In the genomic region with DNA sequence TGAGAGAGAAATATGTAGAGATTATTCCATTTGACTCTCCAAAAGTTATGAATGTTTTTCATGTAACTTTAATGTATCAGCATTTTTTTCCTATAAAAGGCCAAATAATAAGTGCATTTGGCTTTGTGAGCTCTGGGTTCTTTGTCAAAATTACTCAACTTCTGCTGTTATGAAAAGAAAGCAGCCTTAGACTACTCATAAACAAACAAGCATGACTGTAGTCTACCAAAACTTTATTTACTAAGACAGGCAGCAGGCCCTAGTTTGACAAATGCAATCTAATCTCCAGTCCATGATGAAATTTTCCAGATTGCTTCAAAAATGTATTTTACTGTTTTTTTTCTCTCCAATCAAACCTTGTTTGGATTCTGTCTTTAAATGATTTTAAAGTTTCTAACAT, we compare ENCODE assay signal across 21 cellular contexts. TPM values are rescaled to one million over a fixed set of nuclear protein-coding genes. Genes with fewer than 3 reads are reported as not detected.
DNase-seq lines count a peak whose midpoint lies in the region; TF ChIP-seq lines count a peak whose summit lies in the region.
"Had no signal": no experiment of that assay in that cellular context is flagged by ENCODE, and none has a peak within 500 bp of the region (broad histone marks: within the 10 kb centered on the region; RNA-seq: fewer than 3 reads in every experiment).

No MANE protein-coding gene starts in this region.

- CTCF ChIA-PET in A673 (lab: Charles Lee), result no interaction called here

- no peaks in the 10 kb centered on the region for H3K9me3 ChIP-seq in smooth muscle cell (replicated peaks; ENCODE audit: low read depth)
- H3K9me3 ChIP-seq in A673 (ENCODE audit: low read depth, low read length, poor library complexity, severe bottlenecking), result no peaks in the 10 kb centered on the region
- H3K9me3 ChIP-seq in SJCRH30 (replicated peaks), result no peaks in the 10 kb centered on the region
- H3K9me3 ChIP-seq: A549, Peyer's patch had no signal

- H3K36me3 ChIP-seq in smooth muscle cell (ENCODE audit: low read depth), result no peaks in the 10 kb centered on the region
- no peaks in the 10 kb centered on the region for H3K36me3 ChIP-seq in A673 (ENCODE audit: insufficient read depth, low read length, poor library complexity, severe bottlenecking)
- no peaks in the 10 kb centered on the region for H3K36me3 ChIP-seq in SJCRH30
- H3K36me3 ChIP-seq: Peyer's patch, SJSA1 had no signal

- peak overlapping the region; percentile 5 for H3K27ac ChIP-seq in smooth muscle cell (ENCODE audit: low read depth)
- no peak overlapping the region for H3K27ac ChIP-seq in A673 (ENCODE audit: low read depth, low read length, poor library complexity, severe bottlenecking)
- H3K27ac ChIP-seq in SJCRH30, result no peak overlapping the region
- H3K27ac ChIP-seq: A549, Peyer's patch, SJSA1 had no signal

- H3K4me1 ChIP-seq in smooth muscle cell (ENCODE audit: low read depth), result no peaks in the 10 kb centered on the region
- peaks cover 5% of the 10 kb centered on the region for H3K4me1 ChIP-seq in A673 (ENCODE audit: insufficient read depth, low read length, poor library complexity, severe bottlenecking)
- H3K4me1 ChIP-seq in SJCRH30, result no peaks in the 10 kb centered on the region
- H3K4me1 ChIP-seq: Peyer's patch had no signal

- intact Hi-C loops in A673 (cut with micrococcal nuclease; ENCODE audit: unreplicated experiment), result no loop called here

- no peak for TF ChIP-seq CTCF in choroid plexus epithelial cell (conservative IDR thresholded peaks at IDR 0.05; ENCODE audit: low read depth, low read length)
- TF ChIP-seq CTCF in fibroblast of the aortic adventitia (IDR thresholded peaks at IDR 0.05; ENCODE audit: insufficient read depth, low read length), result no peak
- TF ChIP-seq CTCF in smooth muscle cell (IDR thresholded peaks at IDR 0.05; ENCODE audit: borderline replicate concordance, insufficient read depth, poor library complexity, severe bottlenecking), result no peak
- no peak for TF ChIP-seq CTCF in A673 (conservative IDR thresholded peaks at IDR 0.05; ENCODE audit: low read depth, low read length)
- TF ChIP-seq CTCF in chondrocyte (IDR thresholded peaks at IDR 0.05), result no peak

- peaks cover 3% of the 10 kb centered on the region for H3K9me3 Mint-ChIP-seq in chondrocyte (ENCODE audit: low read depth)

- H3K27me3 Mint-ChIP-seq in chondrocyte (ENCODE audit: low read depth), result peaks cover 2% of the 10 kb centered on the region

- POLR2A ChIA-PET in A673 (lab: Charles Lee; ENCODE audit: low non-redundant PET), result no interaction called here

- H3F3A ChIP-seq in smooth muscle cell (ENCODE audit: low read depth), result peaks cover 3% of the 10 kb centered on the region

- BruUV-seq in A673 (replicated peaks; lab: Mats Ljungman, UMichigan), result no TSS peak

- H3K4me3 ChIP-seq in choroid plexus epithelial cell (ENCODE audit: low read depth, low read length), result no peak overlapping the region
- H3K4me3 ChIP-seq in fibroblast of the aortic adventitia (ENCODE audit: low read depth, low read length), result no peak overlapping the region
- H3K4me3 ChIP-seq in smooth muscle cell, result no peak overlapping the region
- H3K4me3 ChIP-seq in A673 (ENCODE audit: low read depth, low read length, poor library complexity, severe bottlenecking), result no peak overlapping the region
- H3K4me3 ChIP-seq in SJCRH30, result no peak overlapping the region
- H3K4me3 ChIP-seq: A549, Peyer's patch, SJSA1 had no signal

- no peak overlapping the region for H3K27ac Mint-ChIP-seq in chondrocyte (ENCODE audit: unreplicated experiment)
- H3K27ac Mint-ChIP-seq: CD4-positive, CD25-positive, alpha-beta regulatory T cell; IgD-negative memory B cell had no signal

- DNase-seq in SK-N-DZ (ENCODE audit: low spot score) (peak; percentile 27), choroid plexus epithelial cell (ENCODE audit: low read depth) (peak; percentile 35), fibroblast of the aortic adventitia (ENCODE audit: low read depth) (peak; percentile 8), smooth muscle cell (lab: John Stamatoyannopoulos, UW; ENCODE audit: unreplicated experiment) (no peak), A673 (ENCODE audit: low spot score) (no peak), SJCRH30 (no peak), chondrocyte (ENCODE audit: low spot score) (no peak)
- DNase-seq: CD4-positive, CD25-positive, alpha-beta regulatory T cell; EL; GF-D8; GOT3; Karpas-422; NCI-H1417; NCI-H1694 treated with DMSO at 0.1 percent for 48 hours; NCI-H2081 treated with DMSO at 0.1 percent for 48 hours; NCI-H2171 treated with DMSO at 0.1 percent for 48 hours; NCI-H526; Peyer's patch had no signal

- H3K36me3 Mint-ChIP-seq in chondrocyte (ENCODE audit: low read depth), result peaks cover 3% of the 10 kb centered on the region
- H3K36me3 Mint-ChIP-seq: CD4-positive, CD25-positive, alpha-beta regulatory T cell had no signal

- H3K27me3 ChIP-seq in smooth muscle cell (ENCODE audit: low read depth) (no peaks in the 10 kb centered on the region), A673 (replicated peaks; ENCODE audit: insufficient read depth, low read depth, low read length, poor library complexity) (no peaks in the 10 kb centered on the region), SJCRH30 (no peaks in the 10 kb centered on the region)
- H3K27me3 ChIP-seq: Peyer's patch, SJSA1 had no signal

- H3K4me3 Mint-ChIP-seq in chondrocyte (ENCODE audit: unreplicated experiment), result no peak overlapping the region
- H3K4me3 Mint-ChIP-seq: CD4-positive, CD25-positive, alpha-beta regulatory T cell; IgD-negative memory B cell had no signal

- no peak overlapping the region for H3K4me2 ChIP-seq in smooth muscle cell
- H3K4me2 ChIP-seq: A549 had no signal

- no peaks in the 10 kb centered on the region for H3K79me2 ChIP-seq in smooth muscle cell (ENCODE audit: low read depth)

- peak overlapping the region; percentile 55 for H2AFZ ChIP-seq in smooth muscle cell (ENCODE audit: low read depth)

- H3K4me1 Mint-ChIP-seq in chondrocyte (ENCODE audit: low read depth), result peaks cover 10% of the 10 kb centered on the region
- H3K4me1 Mint-ChIP-seq: CD4-positive, CD25-positive, alpha-beta regulatory T cell; IgD-negative memory B cell had no signal

- H3K9ac ChIP-seq in smooth muscle cell (ENCODE audit: low read depth), result no peak overlapping the region

- H4K20me1 ChIP-seq in smooth muscle cell (ENCODE audit: low read depth), result no peaks in the 10 kb centered on the region

RNA-seq across cellular contexts. Expression of gene MRPL32, which starts 46.3 kb away (rescaled TPM):
- 100 and 142 TPM in 2 replicates for polyA plus RNA-seq in SK-N-DZ (2014; cell fraction: cytosol; rRNA removed)
- 260 and 279 TPM in 2 replicates for polyA plus RNA-seq in SK-N-DZ (2014; cell fraction: nucleus; rRNA removed)
- total RNA-seq in fibroblast of the aortic adventitia (ENCODE audit: low replicate concordance) (28.4 and 53.1 TPM in 2 replicates), smooth muscle cell (76.7 and 82.1 TPM in 2 replicates), A673 (2021) (88.3 and 102 TPM in 2 replicates), chondrocyte (31.9 to 35.9 TPM (median 32.7 TPM) in 3 replicates)
- 59.7 and 69.8 TPM in 2 replicates for polyA plus RNA-seq in smooth muscle cell
- total RNA-seq in SJCRH30 (2014; rRNA removed; shearing (Covaris generic)), result 68.0 and 79.4 TPM in 2 replicates

RNA-seq across cellular contexts. Expression of gene PSMA2, which starts 46.5 kb away (rescaled TPM):
- 303 and 304 TPM in 2 replicates for polyA plus RNA-seq in SK-N-DZ (2014; cell fraction: cytosol; rRNA removed)
- 129 and 240 TPM in 2 replicates for polyA plus RNA-seq in SK-N-DZ (2014; cell fraction: nucleus; rRNA removed)
- total RNA-seq in fibroblast of the aortic adventitia (ENCODE audit: low replicate concordance) (121 and 133 TPM in 2 replicates), smooth muscle cell (178 and 180 TPM in 2 replicates), A673 (2021) (182 and 193 TPM in 2 replicates), chondrocyte (58.3 to 73.0 TPM (median 60.8 TPM) in 3 replicates)
- 246 and 271 TPM in 2 replicates for polyA plus RNA-seq in smooth muscle cell
- total RNA-seq in SJCRH30 (2014; rRNA removed; shearing (Covaris generic)), result 178 and 199 TPM in 2 replicates

Comparison
In these comparisons a context has a peak if more than half of its experiments do, and no peak if none do; other contexts are left out.
1. DNase-seq: peak in SK-N-DZ (single experiment), choroid plexus epithelial cell (single experiment) and fibroblast of the aortic adventitia (single experiment); none in smooth muscle cell (single experiment), A673 (single experiment), SJCRH30 (0 of 2) and chondrocyte (single experiment).